Comparison of ENCODE assay signal across 8 cellular contexts in the genomic region with DNA sequence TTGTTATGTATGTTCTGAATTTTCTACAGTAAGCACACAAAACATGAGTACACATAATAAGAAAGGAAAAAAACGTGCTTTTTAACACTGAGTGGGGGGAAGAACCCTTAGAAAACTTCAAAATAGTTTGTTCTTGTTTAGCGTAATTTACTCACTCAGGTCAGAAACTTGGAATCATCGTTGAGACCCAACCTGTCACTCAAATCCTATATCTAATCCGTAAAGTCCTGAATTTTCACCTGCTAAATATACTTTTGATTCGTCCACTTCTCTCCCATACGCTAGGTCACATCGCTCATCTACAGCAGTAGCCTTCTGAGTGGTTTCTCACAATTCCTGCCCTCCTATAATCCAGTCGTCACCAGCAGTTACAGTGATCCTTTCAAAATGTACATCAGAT. TPM values are rescaled to one million over a fixed set of nuclear protein-coding genes. Genes with fewer than 3 reads are reported as not detected.
DNase-seq lines count a peak whose midpoint lies in the region; ATAC-seq and TF ChIP-seq lines count a peak whose summit lies in the region.

No MANE protein-coding gene starts in this region.

- peak overlapping the region; percentile 46 to 94 (median 87) for H3K27ac Mint-ChIP-seq in brain

- intact Hi-C loops in A673 (cut with micrococcal nuclease; ENCODE audit: unreplicated experiment): no loop called here
- intact Hi-C loops in mucosa of descending colon (cut with DNase I, micrococcal nuclease): no loop called here

- H3K4me1 Mint-ChIP-seq in brain: peaks cover 38% of the 10 kb centered on the region

- H3K36me3 ChIP-seq in A673 (ENCODE audit: insufficient read depth, low read length, poor library complexity, severe bottlenecking) (peaks cover 28% of the 10 kb centered on the region), mucosa of descending colon (ENCODE audit: low read depth) (no peaks in the 10 kb centered on the region)

- no peak for TF ChIP-seq CTCF in A673 (conservative IDR thresholded peaks at IDR 0.05; ENCODE audit: low read depth, low read length)
- TF ChIP-seq CTCF in brain (conservative IDR thresholded peaks at IDR 0.05): no peak
- no peak for TF ChIP-seq CTCF in mucosa of descending colon (IDR thresholded peaks at IDR 0.05)

- no peaks in the 10 kb centered on the region for H3K9me3 ChIP-seq in A673 (ENCODE audit: low read depth, low read length, poor library complexity, severe bottlenecking)
- H3K9me3 ChIP-seq in mucosa of descending colon: no peaks in the 10 kb centered on the region

- ATAC-seq in HG02970 (IDR thresholded peaks at IDR 0.05; ENCODE audit: low FRiP score, unreplicated experiment) (peak; percentile 5), mucosa of descending colon (no peak), HG02870 (IDR thresholded peaks at IDR 0.05; ENCODE audit: unreplicated experiment) (no peak)

- peak overlapping the region; percentile 78 for H3K27ac ChIP-seq in A673 (ENCODE audit: low read depth, low read length, poor library complexity, severe bottlenecking)

- H3K4me1 ChIP-seq in A673 (ENCODE audit: insufficient read depth, low read length, poor library complexity, severe bottlenecking) (peaks cover 11% of the 10 kb centered on the region), mucosa of descending colon (ENCODE audit: low read depth) (peaks cover 8% of the 10 kb centered on the region)

- peaks cover 51% of the 10 kb centered on the region for H3K36me3 Mint-ChIP-seq in brain

- peak overlapping the region; percentile 90 to 100 (median 98) for H3K4me3 Mint-ChIP-seq in brain

- POLR2A ChIA-PET in A673 (lab: Charles Lee; ENCODE audit: low non-redundant PET): no interaction called here

- no peak for DNase-seq in A673 (ENCODE audit: low spot score)
- no peak for DNase-seq in mucosa of descending colon
- no peak for DNase-seq in occipital lobe (lab: John Stamatoyannopoulos, UW)
- DNase-seq in activated gamma-delta T cell treated with Interleukin-2 at 50 U/mL for 16 hours: no peak
- DNase-seq in DMS153 (lab: John Stamatoyannopoulos, UW): no peak

- H3K9me3 Mint-ChIP-seq in brain: peaks cover 0 to 8% (median 5%) of the 10 kb centered on the region in 5 experiments

- BruUV-seq in A673 (replicated peaks; lab: Mats Ljungman, UMichigan): TSS peak; percentile 75

- peaks cover 10% of the 10 kb centered on the region for H3K27me3 Mint-ChIP-seq in brain

- CTCF ChIA-PET in A673 (lab: Charles Lee): no interaction called here

- H3K4me3 ChIP-seq in A673 (ENCODE audit: low read depth, low read length, poor library complexity, severe bottlenecking) (peak overlapping the region; percentile 91), mucosa of descending colon (peak overlapping the region; percentile 50)

- no peaks in the 10 kb centered on the region for H3K27me3 ChIP-seq in A673 (replicated peaks; ENCODE audit: insufficient read depth, low read depth, low read length, poor library complexity)

RNA-seq across cellular contexts. Expression of a gene that starts 0.8 kb away (rescaled TPM):
- total RNA-seq in A673 (2021): 57.3 and 57.5 TPM in 2 replicates
- 31.6 TPM for polyA plus RNA-seq in brain (ENCODE audit: insufficient read depth, low read depth, low replicate concordance)
- total RNA-seq in mucosa of descending colon: 10 to 100 TPM; 22.3 to 33.5 (median 23.9) TPM
- 40.2 TPM for total RNA-seq in occipital lobe

RNA-seq across cellular contexts. Expression of a gene that starts 43.5 kb away (rescaled TPM):
- total RNA-seq in A673 (2021) (17.7 and 19.9 TPM in 2 replicates), mucosa of descending colon (10 to 100 TPM; 18.5 to 22.5 (median 21.0) TPM), occipital lobe (32.3 TPM)
- 9.5 TPM for polyA plus RNA-seq in brain (ENCODE audit: insufficient read depth, low read depth, low replicate concordance)

RNA-seq across cellular contexts. Expression of a gene that starts 47.6 kb away (rescaled TPM):
- not detected in 2 replicates for total RNA-seq in A673 (2021)
- polyA plus RNA-seq in brain (ENCODE audit: insufficient read depth, low read depth, low replicate concordance): not detected
- total RNA-seq in mucosa of descending colon: not detected
- total RNA-seq in occipital lobe: not detected
